Comparison of ENCODE assay signal across 11 cellular contexts in the genomic region with DNA sequence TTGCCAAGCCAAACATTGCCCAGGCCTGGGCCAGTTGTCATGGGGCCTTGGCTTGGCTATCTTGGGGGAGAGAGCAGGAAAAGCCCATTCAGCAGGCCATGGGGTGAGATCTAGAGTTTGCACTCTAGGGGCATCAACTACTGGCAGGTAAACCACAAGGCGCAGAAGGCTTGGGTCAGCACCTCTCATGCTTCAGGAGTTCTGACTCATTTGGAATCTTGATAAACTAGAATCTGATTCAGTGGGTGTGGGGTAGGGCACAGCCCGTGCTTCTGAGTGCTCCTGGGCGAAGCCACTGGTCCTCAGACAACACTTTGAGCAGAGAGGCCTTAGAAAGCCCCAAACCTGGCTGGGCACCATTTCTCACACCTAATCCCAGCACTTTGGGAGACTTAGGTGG.
DNase-seq lines count a peak whose midpoint lies in the region; ATAC-seq and TF ChIP-seq lines count a peak whose summit lies in the region.
"Had no signal": no experiment of that assay in that cellular context is flagged by ENCODE, and none has a peak within 500 bp of the region (broad histone marks: within the 10 kb centered on the region; RNA-seq: fewer than 3 reads in every experiment).

No MANE protein-coding gene starts in this region.

- peaks cover 6 to 34% (median 30%) of the 10 kb centered on the region in 10 experiments for H3K4me1 ChIP-seq in BLaER1 treated with 17β-estradiol and CSF1 and Interleukin-3, amounts not matched to agents 10 nM and 100 nM
- peaks cover 0 to 43% (median 11%) of the 10 kb centered on the region in 3 donors for H3K4me1 ChIP-seq in esophagus squamous epithelium

- no peaks in the 10 kb centered on the region; a peak in 1 of 22 replicates for H4K20me1 ChIP-seq in BLaER1 treated with 17β-estradiol and CSF1 and Interleukin-3, amounts not matched to agents 10 nM and 100 nM

- WGBS in esophagus squamous epithelium, 2 donors: 33 to 57% methylated on average over 1 of the region's 3 CpGs

- no peak for TF ChIP-seq POLR2A in esophagus squamous epithelium (IDR thresholded peaks at IDR 0.05)

- no peak for DNase-seq in esophagus squamous epithelium (lab: John Stamatoyannopoulos, UW)
- DNase-seq in middle frontal gyrus (ENCODE audit: extremely low spot score, low spot score): no peak
- no peak for DNase-seq in H4 (ENCODE audit: low spot score)
- DNase-seq: activated CD4-positive, alpha-beta T cell treated with anti-CD3 and anti-CD28 coated beads, Interleukin-2, amount 10 ng/mL, durations not matched to agents 24 days and 14 days; NCI-H1436 treated with DMSO at 0.1 percent for 48 hours; RPMI8226 had no signal

- H3K9me3 ChIP-seq in BLaER1 treated with 17β-estradiol and CSF1 and Interleukin-3, amounts not matched to agents 10 nM and 100 nM (replicated peaks in 1 of 11): peaks cover 13 to 24% (median 17%) of the 10 kb centered on the region in 11 experiments
- no peaks in the 10 kb centered on the region for H3K9me3 ChIP-seq in esophagus squamous epithelium

- no peaks in the 10 kb centered on the region; a peak in 1 of 22 replicates for H3K36me3 ChIP-seq in BLaER1 treated with 17β-estradiol and CSF1 and Interleukin-3, amounts not matched to agents 10 nM and 100 nM
- peaks cover 0 to 7% (median 0%) of the 10 kb centered on the region in 3 donors for H3K36me3 ChIP-seq in esophagus squamous epithelium

- 0 out of 22 replicates have a peak, but pooled peaks cover 0 to under 1% (median 0%) of the 10 kb centered on the region in 11 experiments for H3K27me3 ChIP-seq in BLaER1 treated with 17β-estradiol and CSF1 and Interleukin-3, amounts not matched to agents 10 nM and 100 nM
- H3K27me3 ChIP-seq in esophagus squamous epithelium: no peaks in the 10 kb centered on the region

- H3K9ac ChIP-seq in BLaER1 treated with 17β-estradiol and CSF1 and Interleukin-3, amounts not matched to agents 10 nM and 100 nM: no peak overlapping the region

- ATAC-seq in GM18868 (IDR thresholded peaks at IDR 0.05; ENCODE audit: unreplicated experiment): peak; percentile 78
- peak; percentile 68 for ATAC-seq in HG03175 (IDR thresholded peaks at IDR 0.05; ENCODE audit: unreplicated experiment)
- ATAC-seq in HG02970 (IDR thresholded peaks at IDR 0.05; ENCODE audit: low FRiP score, unreplicated experiment): no peak
- no peak for ATAC-seq in GM19023 (IDR thresholded peaks at IDR 0.05; ENCODE audit: unreplicated experiment)

- peak overlapping the region in 9 of 11 experiments; percentile 25 to 79 (median 51); a peak in 17 of 22 replicates for H3K4me2 ChIP-seq in BLaER1 treated with 17β-estradiol and CSF1 and Interleukin-3, amounts not matched to agents 10 nM and 100 nM

- intact Hi-C loops in esophagus squamous epithelium (cut with DNase I): no loop called here

- H3K4me3 ChIP-seq in BLaER1 treated with 17β-estradiol and CSF1 and Interleukin-3, amounts not matched to agents 10 nM and 100 nM: no peak overlapping the region
- no peak overlapping the region for H3K4me3 ChIP-seq in esophagus squamous epithelium

- no peak overlapping the region for H3K27ac ChIP-seq in BLaER1 treated with 17β-estradiol and CSF1 and Interleukin-3, amounts not matched to agents 10 nM and 100 nM
- peak overlapping the region; percentile 35 to 89 (median 78) for H3K27ac ChIP-seq in esophagus squamous epithelium

- TF ChIP-seq CTCF in esophagus squamous epithelium (IDR thresholded peaks at IDR 0.05): peak in 1 of 6 experiments; percentile 36

Comparison
In these comparisons a context has a peak if more than half of its experiments do, and no peak if none do; other contexts are left out.
1. H3K27ac ChIP-seq: peak in esophagus squamous epithelium (4 of 4); none in BLaER1 treated with 17β-estradiol and CSF1 and Interleukin-3, amounts not matched to agents 10 nM and 100 nM (0 of 11).
2. ATAC-seq: peak in GM18868 (single experiment) and HG03175 (single experiment); none in HG02970 (single experiment) and GM19023 (single experiment).